20 cellular contexts compared by ENCODE assay signal in the genomic region with DNA sequence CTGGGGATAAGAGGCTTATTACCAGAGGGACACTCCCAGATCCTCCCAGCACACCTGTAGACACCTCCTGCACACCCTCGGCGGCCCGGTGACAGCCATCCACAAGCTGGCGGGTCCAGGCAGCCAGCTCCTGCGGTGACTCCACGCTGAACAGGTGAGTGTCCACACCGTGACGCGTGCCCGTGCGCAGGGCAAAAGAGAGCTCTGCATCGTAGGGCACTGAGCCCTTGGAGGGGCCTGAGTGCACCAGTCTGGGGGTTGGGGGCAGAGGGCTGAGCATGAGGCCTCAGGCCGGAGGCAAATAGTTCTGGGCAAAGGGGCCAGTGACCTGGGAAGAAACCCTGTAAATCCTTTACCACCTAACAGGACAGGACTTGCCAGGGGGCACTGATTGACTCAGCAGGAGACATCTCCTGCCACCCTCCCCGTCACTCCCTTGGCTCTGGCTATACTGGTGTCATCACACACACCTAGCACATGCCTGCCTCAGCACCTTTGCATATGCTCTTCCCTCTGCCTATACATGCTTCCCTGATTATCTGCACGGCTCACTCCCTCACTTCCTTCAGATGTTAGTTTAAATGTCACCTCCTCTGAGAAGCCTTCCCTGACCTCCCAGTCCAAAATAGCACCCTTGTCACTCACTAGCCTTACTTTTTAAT. TPM values are rescaled to one million over a fixed set of nuclear protein-coding genes. Genes with fewer than 3 reads are reported as not detected.
A peak's percentile ranks its signal among the peaks of the same experiment; 100 is the strongest.
DNase-seq lines count a peak whose midpoint lies in the region; ATAC-seq, FAIRE-seq and TF ChIP-seq lines count a peak whose summit lies in the region.
"Had no signal": no experiment of that assay in that cellular context is flagged by ENCODE, and none has a peak within 500 bp of the region (broad histone marks: within the 10 kb centered on the region; RNA-seq: fewer than 3 reads in every experiment).

No MANE protein-coding gene starts in this region.

- H3K27me3 ChIP-seq in dorsolateral prefrontal cortex (no peaks in the 10 kb centered on the region), gastroesophageal sphincter (no peaks in the 10 kb centered on the region)
- H3K27me3 ChIP-seq: BE2C had no signal

- H3K27ac ChIP-seq in HEK293 (ENCODE audit: extremely low read depth, low read depth, low read length) (no peak overlapping the region), OCI-LY7 (ENCODE audit: low read depth, low read length, poor library complexity, severe bottlenecking) (peak overlapping the region; percentile 94), dorsolateral prefrontal cortex (peak overlapping the region in 31 of 59 donors; percentile 4 to 82 (median 32)), gastroesophageal sphincter (no peak overlapping the region)
- H3K27ac ChIP-seq: KMS-11 had no signal

- H3K4me3 ChIP-seq in HEK293 (ENCODE audit: low read depth, low read length) (no peak overlapping the region), OCI-LY7 (ENCODE audit: low read depth, low read length, poor library complexity, severe bottlenecking) (no peak overlapping the region), dorsolateral prefrontal cortex (no peak overlapping the region), gastroesophageal sphincter (no peak overlapping the region)
- H3K4me3 ChIP-seq: HAP-1 had no signal

- peaks cover 28% of the 10 kb centered on the region; the same call in 1 of the 2 replicates for H3K79me2 ChIP-seq in OCI-LY7 (ENCODE audit: insufficient read depth, low read depth, low read length)

- POLR2A ChIA-PET in HEK293 (lab: Yijun Ruan, JAX) = interaction anchor here (0.9 kb wide), 1 partner anchor 9 kb away, joined by 3 read pairs; the partner anchor contains the start of gene CDK5RAP1
- POLR2A ChIA-PET in OCI-LY7 (lab: Charles Lee) = interaction anchor here (0.8 to 1.9 kb wide), 3 partner anchors 9 to 35 kb away, joined by 4 to 7 read pairs (median 5); partner anchors contain the start of gene CDK5RAP1

- DNase-seq in OCI-LY7 (ENCODE audit: low spot score) = no peak
- DNase-seq in dorsolateral prefrontal cortex = no peak
- DNase-seq in sciatic nerve (ENCODE audit: low spot score) = no peak
- no peak for DNase-seq in NCI-H82 (lab: John Stamatoyannopoulos, UW)
- no peak for DNase-seq in GM12892 (ENCODE audit: insufficient read length)
- DNase-seq: ACHN; BE2C; CD8-positive, alpha-beta memory T cell; DMS79 treated with DMSO at 0.1 percent for 48 hours; NCI-H1092 treated with DMSO at 0.1 percent for 48 hours; NCI-H2081 treated with DMSO at 0.1 percent for 48 hours; NCI-H510A treated with DMSO at 0.1 percent for 48 hours; SHP77 treated with DMSO at 0.1 percent for 48 hours had no signal

- intact Hi-C loops in OCI-LY7 (cut with micrococcal nuclease; ENCODE audit: unreplicated experiment) (no loop called here), dorsolateral prefrontal cortex (cut with DNase I) (no loop called here), sciatic nerve (cut with DNase I) (no loop called here)

- no peaks in the 10 kb centered on the region for H4K20me1 ChIP-seq in OCI-LY7 (ENCODE audit: insufficient read depth, low read length)

- H3K9me2 ChIP-seq in OCI-LY7 (ENCODE audit: insufficient read depth, low read length) = no peaks in the 10 kb centered on the region

- TF ChIP-seq CTCF in HEK293 (tag by site-specific recombination; IDR thresholded peaks at IDR 0.05) = no peak
- no peak for TF ChIP-seq CTCF in OCI-LY7 (conservative IDR thresholded peaks at IDR 0.05; ENCODE audit: low read length)
- TF ChIP-seq CTCF in dorsolateral prefrontal cortex (IDR thresholded peaks at IDR 0.05 in 54 of 56, conservative IDR thresholded peaks at IDR 0.05 in 2 of 56; ENCODE audit: low read depth in 1 of 56, partially characterized antibody in 56 of 56) = no peak
- TF ChIP-seq CTCF in gastroesophageal sphincter (IDR thresholded peaks at IDR 0.05) = no peak

- TF ChIP-seq EP300 in gastroesophageal sphincter (IDR thresholded peaks at IDR 0.05) = no peak

- H3K36me3 ChIP-seq in HEK293 (ENCODE audit: control insufficient read depth in 2 of 2, insufficient read depth in 1 of 2, low read length in 2 of 2) (peaks cover 0 to 61% of the 10 kb centered on the region in 2 experiments; a peak in 2 of 3 replicates), OCI-LY7 (ENCODE audit: insufficient read depth, low read length) (peaks cover 89% of the 10 kb centered on the region), gastroesophageal sphincter (peaks cover 0 to 84% of the 10 kb centered on the region in 2 donors)
- H3K36me3 ChIP-seq: BE2C had no signal

- ATAC-seq in sciatic nerve (peak; percentile 29), gastroesophageal sphincter (no peak)
- ATAC-seq: SK-N-SH treated with all-trans-retinoic acid at 6 μM for 48 hours had no signal

- H3K9me3 ChIP-seq in HEK293 (ENCODE audit: control insufficient read depth, insufficient read depth, low read depth, low read length) (no peaks in the 10 kb centered on the region), OCI-LY7 (ENCODE audit: low read length) (no peaks in the 10 kb centered on the region), gastroesophageal sphincter (no peaks in the 10 kb centered on the region)
- H3K9me3 ChIP-seq: BE2C, HAP-1 had no signal

- CTCF ChIA-PET in HEK293 (lab: Yijun Ruan, JAX) = no interaction called here
- CTCF ChIA-PET in OCI-LY7 (lab: Charles Lee; ENCODE audit: unreplicated experiment) = no interaction called here

- TF ChIP-seq POLR2A in GM12892 (IDR thresholded peaks at IDR 0.05; ENCODE audit: low read depth, low read length) (no peak), gastroesophageal sphincter (IDR thresholded peaks at IDR 0.05) (no peak)

- H3K4me1 ChIP-seq in HEK293 (ENCODE audit: control insufficient read depth, insufficient read depth, low read length) (no peaks in the 10 kb centered on the region), OCI-LY7 (ENCODE audit: insufficient read depth, low read length, poor library complexity, severe bottlenecking) (peaks cover 50% of the 10 kb centered on the region), gastroesophageal sphincter (no peaks in the 10 kb centered on the region)
- H3K4me1 ChIP-seq: BE2C, HAP-1 had no signal

- FAIRE-seq in GM12892 (lab: Jason Lieb, UNC) = no peak
- FAIRE-seq: D721Med, RCC 7860 had no signal

- 67 to 69% methylated on average over 1 to 2 of the region's 15 CpGs for WGBS in gastroesophageal sphincter (ENCODE audit: low coverage in 1 of 2), 2 donors

- peak overlapping the region; percentile 82 for H3K4me2 ChIP-seq in OCI-LY7 (ENCODE audit: low read length)
- H3K4me2 ChIP-seq: KMS-11 had no signal

- H2AFZ ChIP-seq in OCI-LY7 (ENCODE audit: low read length) = no peak overlapping the region

- BruUV-seq in OCI-LY7 (replicated peaks; lab: Mats Ljungman, UMichigan) = TSS peak; percentile 44

TF ChIP-seq in HEK293, 187 proteins besides CTCF, POLR2A, EP300 and RAD21:
- TF ChIP-seq ZNF211 (tag by site-specific recombination; IDR thresholded peaks at IDR 0.05; ENCODE audit: low read depth) = no peak
- TF ChIP-seq ZNF510 (tag by site-specific recombination; IDR thresholded peaks at IDR 0.05; ENCODE audit: insufficient replicate concordance) = no peak
- TF ChIP-seq ZNF423 (tag by site-specific recombination; IDR thresholded peaks at IDR 0.05) = no peak
- no peak for TF ChIP-seq ZNF214 (tag by site-specific recombination; IDR thresholded peaks at IDR 0.05; ENCODE audit: borderline replicate concordance)
- TF ChIP-seq ZNF623 (tag by site-specific recombination; IDR thresholded peaks at IDR 0.05) = peak; percentile 74
- peak; percentile 50 for TF ChIP-seq GLIS1 (tag by site-specific recombination; IDR thresholded peaks at IDR 0.05)

RNA-seq across cellular contexts. Expression of gene CDK5RAP1, which starts 8.9 kb away (rescaled TPM):
- total RNA-seq in OCI-LY7 (2014; rRNA removed; shearing (Covaris generic)) = 32.1 and 41.2 TPM in 2 replicates
- total RNA-seq in OCI-LY7 (2022) (45.4 and 49.4 TPM in 2 replicates), dorsolateral prefrontal cortex (10 to 100 TPM; 30.0 to 60.3 (median 42.9) TPM), sciatic nerve (27.4 TPM), gastroesophageal sphincter (10 to 100 TPM; 11.6 to 45.0 (median 22.4) TPM)
- 26.7 TPM for polyA plus RNA-seq in GM12892 (2012; ENCODE audit: missing spikeins)

RNA-seq across cellular contexts. Expression of gene SNTA1, which starts 33.4 kb away (rescaled TPM):
- total RNA-seq in OCI-LY7 (2014; rRNA removed; shearing (Covaris generic)) = 44.8 and 46.5 TPM in 2 replicates
- total RNA-seq in OCI-LY7 (2022) = 36.6 and 42.1 TPM in 2 replicates
- 100 to 1,000 TPM in 12 of 120 experiments, 10 to 100 TPM in 108; 35.4 to 180 (median 77.4) TPM for total RNA-seq in dorsolateral prefrontal cortex
- 47.1 TPM for total RNA-seq in sciatic nerve
- polyA plus RNA-seq in GM12892 (2012; ENCODE audit: missing spikeins) = 1.0 TPM
- total RNA-seq in gastroesophageal sphincter = 10 to 100 TPM; 26.8 to 54.6 (median 51.9) TPM

Comparison
In these comparisons a context has a peak if more than half of its experiments do, and no peak if none do; other contexts are left out.
1. H3K27ac ChIP-seq: peak in OCI-LY7 (single experiment) and dorsolateral prefrontal cortex (31 of 59); none in HEK293 (single experiment) and gastroesophageal sphincter (0 of 4).